9 cellular contexts compared by ENCODE assay signal in genomic region chr14:103847954-103848719, GRCh38. TPM values are rescaled to one million over a fixed set of nuclear protein-coding genes. Genes with fewer than 3 reads are reported as not detected.
DNase-seq lines count a peak whose midpoint lies in the region; ATAC-seq, FAIRE-seq and TF ChIP-seq lines count a peak whose summit lies in the region.
"Had no signal": no experiment of that assay in that cellular context is flagged by ENCODE, and none has a peak within 500 bp of the region (broad histone marks: within the 10 kb centered on the region; RNA-seq: fewer than 3 reads in every experiment).

No MANE protein-coding gene starts in this region.

- H3K4me3 Mint-ChIP-seq in activated CD4-positive, alpha-beta memory T cell treated with anti-CD3 and anti-CD28 coated beads, Interleukin-2, amount 10 ng/mL, durations not matched to agents 7 days and 5 days, result peak overlapping the region; percentile 67
- H3K4me3 Mint-ChIP-seq in glutamatergic neuron (ENCODE audit: unreplicated experiment), result peak overlapping the region; percentile 59

- H3K4me3 ChIP-seq in pancreas, result peak overlapping the region; percentile 48 to 80 (median 64)

- no peaks in the 10 kb centered on the region for H3K27me3 ChIP-seq in pancreas

- FAIRE-seq in pancreas (lab: Jason Lieb, UNC), result no peak
- FAIRE-seq: islet of Langerhans had no signal

- peak overlapping the region; percentile 68 to 85 (median 83) for H3K27ac ChIP-seq in pancreas

- H3K4me1 ChIP-seq in pancreas, result peaks cover 5 to 21% (median 9%) of the 10 kb centered on the region in 3 donors

- DNase-seq in stimulated activated CD8-positive, alpha-beta memory T cell treated with anti-CD3 and anti-CD28 coated beads, Interleukin-4, amount 100 ng/mL, for 24 hours (ENCODE audit: low read depth), result peak; percentile 10
- DNase-seq in stimulated activated CD8-positive, alpha-beta memory T cell treated with anti-CD3 and anti-CD28 coated beads, Interleukin-4, amount 100 ng/mL, for 48 hours, result no peak
- DNase-seq in activated CD4-positive, alpha-beta memory T cell treated with anti-CD3 and anti-CD28 coated beads, Interleukin-2, amount 10 ng/mL, durations not matched to agents 7 days and 5 days, result no peak
- DNase-seq in glutamatergic neuron (peak; percentile 65), pancreas (peak in 5 of 6 donors; percentile 48 to 88 (median 70)), AG20443 (ENCODE audit: low spot score) (no peak), Kasumi-1 (lab: John Stamatoyannopoulos, UW) (no peak)

- H3K27ac Mint-ChIP-seq in activated CD4-positive, alpha-beta memory T cell treated with anti-CD3 and anti-CD28 coated beads, Interleukin-2, amount 10 ng/mL, durations not matched to agents 7 days and 5 days, result no peak overlapping the region
- no peak overlapping the region for H3K27ac Mint-ChIP-seq in glutamatergic neuron (ENCODE audit: unreplicated experiment)

- peaks cover 19% of the 10 kb centered on the region for H3K27me3 Mint-ChIP-seq in activated CD4-positive, alpha-beta memory T cell treated with anti-CD3 and anti-CD28 coated beads, Interleukin-2, amount 10 ng/mL, durations not matched to agents 7 days and 5 days
- peaks cover 12% of the 10 kb centered on the region for H3K27me3 Mint-ChIP-seq in glutamatergic neuron (ENCODE audit: unreplicated experiment)

- peaks cover 13% of the 10 kb centered on the region for H3K4me1 Mint-ChIP-seq in activated CD4-positive, alpha-beta memory T cell treated with anti-CD3 and anti-CD28 coated beads, Interleukin-2, amount 10 ng/mL, durations not matched to agents 7 days and 5 days
- H3K4me1 Mint-ChIP-seq in glutamatergic neuron (ENCODE audit: low read depth, unreplicated experiment), result peaks cover 4% of the 10 kb centered on the region

- no peaks in the 10 kb centered on the region for H3K36me3 ChIP-seq in pancreas

- no peaks in the 10 kb centered on the region for H3K9me3 ChIP-seq in pancreas

- CTCF ChIA-PET in activated CD4-positive, alpha-beta memory T cell treated with anti-CD3 and anti-CD28 coated beads, Interleukin-2, amount 10 ng/mL, durations not matched to agents 7 days and 5 days (lab: Charles Lee), result interaction anchor here (1.6 kb wide), 1 partner anchor 39 kb away, joined by 3 read pairs; no protein-coding TSS in a partner anchor

- ATAC-seq in HG03095 (IDR thresholded peaks at IDR 0.05; ENCODE audit: unreplicated experiment) (peak; percentile 26), pancreas (peak; percentile 60 to 69 (median 64))

- 4 to 6% methylated on average over 46 to 76 of the region's 76 CpGs for WGBS in pancreas, 2 donors

- POLR2A ChIA-PET in activated CD4-positive, alpha-beta memory T cell treated with anti-CD3 and anti-CD28 coated beads, Interleukin-2, amount 10 ng/mL, durations not matched to agents 7 days and 5 days (lab: Charles Lee), result no interaction called here

- H3K9me3 Mint-ChIP-seq in activated CD4-positive, alpha-beta memory T cell treated with anti-CD3 and anti-CD28 coated beads, Interleukin-2, amount 10 ng/mL, durations not matched to agents 7 days and 5 days, result no peaks in the 10 kb centered on the region
- H3K9me3 Mint-ChIP-seq in glutamatergic neuron (ENCODE audit: unreplicated experiment), result peaks cover 15% of the 10 kb centered on the region

- peaks cover 2% of the 10 kb centered on the region for H3K36me3 Mint-ChIP-seq in activated CD4-positive, alpha-beta memory T cell treated with anti-CD3 and anti-CD28 coated beads, Interleukin-2, amount 10 ng/mL, durations not matched to agents 7 days and 5 days (ENCODE audit: low read depth)
- H3K36me3 Mint-ChIP-seq in glutamatergic neuron (ENCODE audit: unreplicated experiment), result no peaks in the 10 kb centered on the region

- TF ChIP-seq CTCF in glutamatergic neuron (IDR thresholded peaks at IDR 0.05; ENCODE audit: partially characterized antibody, unreplicated experiment) (no peak), pancreas (IDR thresholded peaks at IDR 0.05) (no peak)

- intact Hi-C loops in pancreas (cut with DNase I), result loop anchor here in 1 of 3 donors (10.0 kb wide), 1 partner anchor 47 kb away; no protein-coding TSS in a partner anchor

RNA-seq across cellular contexts. Expression of gene PPP1R13B, which starts 0.8 kb away (rescaled TPM):
- 10 to 100 TPM; 10.7 to 15.9 TPM for total RNA-seq in activated CD4-positive, alpha-beta memory T cell treated with anti-CD3 and anti-CD28 coated beads, Interleukin-2, amount 10 ng/mL, durations not matched to agents 7 days and 5 days
- 24.6 TPM for total RNA-seq in glutamatergic neuron (ENCODE audit: unreplicated experiment)
- total RNA-seq in pancreas, result 10 to 100 TPM; 20.9 to 33.9 (median 24.5) TPM
- polyA plus RNA-seq in pancreas, result 10 to 100 TPM; 31.4 to 33.8 TPM

Comparison
In these comparisons a context has a peak if more than half of its experiments do, and no peak if none do; other contexts are left out.
1. DNase-seq: peak in stimulated activated CD8-positive, alpha-beta memory T cell treated with anti-CD3 and anti-CD28 coated beads, Interleukin-4, amount 100 ng/mL, for 24 hours (single experiment), glutamatergic neuron (single experiment) and pancreas (5 of 6); none in stimulated activated CD8-positive, alpha-beta memory T cell treated with anti-CD3 and anti-CD28 coated beads, Interleukin-4, amount 100 ng/mL, for 48 hours (single experiment), activated CD4-positive, alpha-beta memory T cell treated with anti-CD3 and anti-CD28 coated beads, Interleukin-2, amount 10 ng/mL, durations not matched to agents 7 days and 5 days (single experiment), AG20443 (single experiment) and Kasumi-1 (0 of 2).